ENCODE assay signal across 1 cellular context in the genomic region with DNA sequence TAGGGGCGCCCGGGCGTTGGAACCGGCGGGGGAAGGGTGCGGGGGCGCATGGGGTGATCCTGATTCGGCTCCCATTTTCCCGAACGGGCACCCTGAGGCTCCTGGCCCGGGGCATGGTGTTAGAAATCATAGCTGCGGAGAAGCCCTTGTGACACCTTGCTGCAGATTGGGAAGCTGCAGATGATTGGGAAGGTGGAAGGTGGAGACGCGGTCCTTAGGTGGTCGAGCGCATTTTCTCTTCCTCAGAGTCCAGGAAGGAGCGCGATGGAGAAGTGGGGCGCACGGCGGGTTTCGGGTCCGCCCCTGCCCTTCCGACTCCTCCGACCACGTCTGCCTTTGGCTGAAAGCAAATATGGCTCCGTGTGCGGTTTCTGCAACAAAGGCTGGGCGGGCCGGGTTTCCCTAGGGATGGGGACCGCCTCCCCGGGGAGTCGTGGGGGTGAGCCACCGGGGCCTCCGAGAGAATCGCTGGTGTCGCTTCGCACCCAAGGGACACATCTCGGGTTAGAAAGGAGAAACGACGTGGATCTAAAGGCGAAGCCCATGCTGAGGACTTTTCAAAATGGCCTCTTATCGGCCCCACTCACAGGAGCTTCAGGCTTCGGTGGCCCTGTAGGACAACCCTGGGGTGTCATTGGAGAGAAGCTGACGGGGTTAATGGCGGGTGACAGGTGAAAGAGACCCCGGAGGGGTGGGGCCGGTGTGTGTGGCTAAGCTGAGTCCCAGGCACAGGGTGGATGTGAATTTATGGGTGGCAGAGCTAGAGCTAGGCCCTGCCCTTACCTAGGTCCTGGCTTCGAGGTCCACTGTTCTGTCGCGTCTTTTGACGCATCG.
A peak's percentile ranks its signal among the peaks of the same experiment; 100 is the strongest.
TF ChIP-seq lines count a peak whose summit lies in the region.

No MANE protein-coding gene starts in this region.

TF ChIP-seq in HepG2, 621 proteins besides CTCF, POLR2A, EP300 and RAD21 (continued from another document and continues in another):
- TF ChIP-seq, protein P1, sequence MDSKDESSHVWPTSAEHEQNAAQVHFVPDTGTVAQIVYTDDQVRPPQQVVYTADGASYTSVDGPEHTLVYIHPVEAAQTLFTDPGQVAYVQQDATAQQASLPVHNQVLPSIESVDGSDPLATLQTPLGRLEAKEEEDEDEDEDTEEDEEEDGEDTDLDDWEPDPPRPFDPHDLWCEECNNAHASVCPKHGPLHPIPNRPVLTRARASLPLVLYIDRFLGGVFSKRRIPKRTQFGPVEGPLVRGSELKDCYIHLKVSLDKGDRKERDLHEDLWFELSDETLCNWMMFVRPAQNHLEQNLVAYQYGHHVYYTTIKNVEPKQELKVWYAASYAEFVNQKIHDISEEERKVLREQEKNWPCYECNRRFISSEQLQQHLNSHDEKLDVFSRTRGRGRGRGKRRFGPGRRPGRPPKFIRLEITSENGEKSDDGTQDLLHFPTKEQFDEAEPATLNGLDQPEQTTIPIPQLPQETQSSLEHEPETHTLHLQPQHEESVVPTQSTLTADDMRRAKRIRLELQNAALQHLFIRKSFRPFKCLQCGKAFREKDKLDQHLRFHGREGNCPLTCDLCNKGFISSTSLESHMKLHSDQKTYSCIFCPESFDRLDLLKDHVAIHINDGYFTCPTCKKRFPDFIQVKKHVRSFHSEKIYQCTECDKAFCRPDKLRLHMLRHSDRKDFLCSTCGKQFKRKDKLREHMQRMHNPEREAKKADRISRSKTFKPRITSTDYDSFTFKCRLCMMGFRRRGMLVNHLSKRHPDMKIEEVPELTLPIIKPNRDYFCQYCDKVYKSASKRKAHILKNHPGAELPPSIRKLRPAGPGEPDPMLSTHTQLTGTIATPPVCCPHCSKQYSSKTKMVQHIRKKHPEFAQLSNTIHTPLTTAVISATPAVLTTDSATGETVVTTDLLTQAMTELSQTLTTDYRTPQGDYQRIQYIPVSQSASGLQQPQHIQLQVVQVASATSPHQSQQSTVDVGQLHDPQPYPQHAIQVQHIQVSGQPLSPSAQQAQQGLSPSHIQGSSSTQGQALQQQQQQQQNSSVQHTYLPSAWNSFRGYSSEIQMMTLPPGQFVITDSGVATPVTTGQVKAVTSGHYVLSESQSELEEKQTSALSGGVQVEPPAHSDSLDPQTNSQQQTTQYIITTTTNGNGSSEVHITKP (CRISPR knock-in tag; IDR thresholded peaks at IDR 0.05; ENCODE audit: low read depth): no peak
- TF ChIP-seq, protein P2, sequence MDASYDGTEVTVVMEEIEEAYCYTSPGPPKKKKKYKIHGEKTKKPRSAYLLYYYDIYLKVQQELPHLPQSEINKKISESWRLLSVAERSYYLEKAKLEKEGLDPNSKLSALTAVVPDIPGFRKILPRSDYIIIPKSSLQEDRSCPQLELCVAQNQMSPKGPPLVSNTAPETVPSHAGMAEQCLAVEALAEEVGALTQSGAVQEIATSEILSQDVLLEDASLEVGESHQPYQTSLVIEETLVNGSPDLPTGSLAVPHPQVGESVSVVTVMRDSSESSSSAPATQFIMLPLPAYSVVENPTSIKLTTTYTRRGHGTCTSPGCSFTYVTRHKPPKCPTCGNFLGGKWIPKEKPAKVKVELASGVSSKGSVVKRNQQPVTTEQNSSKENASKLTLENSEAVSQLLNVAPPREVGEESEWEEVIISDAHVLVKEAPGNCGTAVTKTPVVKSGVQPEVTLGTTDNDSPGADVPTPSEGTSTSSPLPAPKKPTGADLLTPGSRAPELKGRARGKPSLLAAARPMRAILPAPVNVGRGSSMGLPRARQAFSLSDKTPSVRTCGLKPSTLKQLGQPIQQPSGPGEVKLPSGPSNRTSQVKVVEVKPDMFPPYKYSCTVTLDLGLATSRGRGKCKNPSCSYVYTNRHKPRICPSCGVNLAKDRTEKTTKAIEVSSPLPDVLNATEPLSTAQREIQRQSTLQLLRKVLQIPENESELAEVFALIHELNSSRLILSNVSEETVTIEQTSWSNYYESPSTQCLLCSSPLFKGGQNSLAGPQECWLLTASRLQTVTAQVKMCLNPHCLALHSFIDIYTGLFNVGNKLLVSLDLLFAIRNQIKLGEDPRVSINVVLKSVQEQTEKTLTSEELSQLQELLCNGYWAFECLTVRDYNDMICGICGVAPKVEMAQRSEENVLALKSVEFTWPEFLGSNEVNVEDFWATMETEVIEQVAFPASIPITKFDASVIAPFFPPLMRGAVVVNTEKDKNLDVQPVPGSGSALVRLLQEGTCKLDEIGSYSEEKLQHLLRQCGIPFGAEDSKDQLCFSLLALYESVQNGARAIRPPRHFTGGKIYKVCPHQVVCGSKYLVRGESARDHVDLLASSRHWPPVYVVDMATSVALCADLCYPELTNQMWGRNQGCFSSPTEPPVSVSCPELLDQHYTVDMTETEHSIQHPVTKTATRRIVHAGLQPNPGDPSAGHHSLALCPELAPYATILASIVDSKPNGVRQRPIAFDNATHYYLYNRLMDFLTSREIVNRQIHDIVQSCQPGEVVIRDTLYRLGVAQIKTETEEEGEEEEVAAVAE (CRISPR knock-in tag; IDR thresholded peaks at IDR 0.05; ENCODE audit: borderline replicate concordance): no peak
- TF ChIP-seq ZBTB8A (CRISPR knock-in tag; IDR thresholded peaks at IDR 0.05; ENCODE audit: borderline replicate concordance, low read depth): no peak
- TF ChIP-seq, protein P3, sequence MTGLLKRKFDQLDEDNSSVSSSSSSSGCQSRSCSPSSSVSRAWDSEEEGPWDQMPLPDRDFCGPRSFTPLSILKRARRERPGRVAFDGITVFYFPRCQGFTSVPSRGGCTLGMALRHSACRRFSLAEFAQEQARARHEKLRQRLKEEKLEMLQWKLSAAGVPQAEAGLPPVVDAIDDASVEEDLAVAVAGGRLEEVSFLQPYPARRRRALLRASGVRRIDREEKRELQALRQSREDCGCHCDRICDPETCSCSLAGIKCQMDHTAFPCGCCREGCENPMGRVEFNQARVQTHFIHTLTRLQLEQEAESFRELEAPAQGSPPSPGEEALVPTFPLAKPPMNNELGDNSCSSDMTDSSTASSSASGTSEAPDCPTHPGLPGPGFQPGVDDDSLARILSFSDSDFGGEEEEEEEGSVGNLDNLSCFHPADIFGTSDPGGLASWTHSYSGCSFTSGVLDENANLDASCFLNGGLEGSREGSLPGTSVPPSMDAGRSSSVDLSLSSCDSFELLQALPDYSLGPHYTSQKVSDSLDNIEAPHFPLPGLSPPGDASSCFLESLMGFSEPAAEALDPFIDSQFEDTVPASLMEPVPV (CRISPR knock-in tag; IDR thresholded peaks at IDR 0.05): no peak
- no peak; the same call in 1 of the 2 replicates for TF ChIP-seq ZNF563 (CRISPR knock-in tag; IDR thresholded peaks at IDR 0.05)
- TF ChIP-seq, protein P4, sequence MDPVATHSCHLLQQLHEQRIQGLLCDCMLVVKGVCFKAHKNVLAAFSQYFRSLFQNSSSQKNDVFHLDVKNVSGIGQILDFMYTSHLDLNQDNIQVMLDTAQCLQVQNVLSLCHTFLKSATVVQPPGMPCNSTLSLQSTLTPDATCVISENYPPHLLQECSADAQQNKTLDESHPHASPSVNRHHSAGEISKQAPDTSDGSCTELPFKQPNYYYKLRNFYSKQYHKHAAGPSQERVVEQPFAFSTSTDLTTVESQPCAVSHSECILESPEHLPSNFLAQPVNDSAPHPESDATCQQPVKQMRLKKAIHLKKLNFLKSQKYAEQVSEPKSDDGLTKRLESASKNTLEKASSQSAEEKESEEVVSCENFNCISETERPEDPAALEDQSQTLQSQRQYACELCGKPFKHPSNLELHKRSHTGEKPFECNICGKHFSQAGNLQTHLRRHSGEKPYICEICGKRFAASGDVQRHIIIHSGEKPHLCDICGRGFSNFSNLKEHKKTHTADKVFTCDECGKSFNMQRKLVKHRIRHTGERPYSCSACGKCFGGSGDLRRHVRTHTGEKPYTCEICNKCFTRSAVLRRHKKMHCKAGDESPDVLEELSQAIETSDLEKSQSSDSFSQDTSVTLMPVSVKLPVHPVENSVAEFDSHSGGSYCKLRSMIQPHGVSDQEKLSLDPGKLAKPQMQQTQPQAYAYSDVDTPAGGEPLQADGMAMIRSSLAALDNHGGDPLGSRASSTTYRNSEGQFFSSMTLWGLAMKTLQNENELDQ (CRISPR knock-in tag; IDR thresholded peaks at IDR 0.05; ENCODE audit: borderline replicate concordance): no peak
- TF ChIP-seq KDM5A (IDR thresholded peaks at IDR 0.05; ENCODE audit: borderline replicate concordance, low read length): no peak
- peak; percentile 18; the same call in 1 of the 2 replicates for TF ChIP-seq ZKSCAN5 (CRISPR knock-in tag; IDR thresholded peaks at IDR 0.05)
- TF ChIP-seq NCOA5 (CRISPR knock-in tag; IDR thresholded peaks at IDR 0.05): no peak
- TF ChIP-seq, protein P5, sequence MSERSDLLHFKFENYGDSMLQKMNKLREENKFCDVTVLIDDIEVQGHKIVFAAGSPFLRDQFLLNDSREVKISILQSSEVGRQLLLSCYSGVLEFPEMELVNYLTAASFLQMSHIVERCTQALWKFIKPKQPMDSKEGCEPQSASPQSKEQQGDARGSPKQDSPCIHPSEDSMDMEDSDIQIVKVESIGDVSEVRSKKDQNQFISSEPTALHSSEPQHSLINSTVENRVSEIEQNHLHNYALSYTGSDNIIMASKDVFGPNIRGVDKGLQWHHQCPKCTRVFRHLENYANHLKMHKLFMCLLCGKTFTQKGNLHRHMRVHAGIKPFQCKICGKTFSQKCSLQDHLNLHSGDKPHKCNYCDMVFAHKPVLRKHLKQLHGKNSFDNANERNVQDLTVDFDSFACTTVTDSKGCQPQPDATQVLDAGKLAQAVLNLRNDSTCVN (CRISPR knock-in tag; IDR thresholded peaks at IDR 0.05; ENCODE audit: borderline replicate concordance): peak; percentile 1; the same call in 1 of the 2 replicates
- TF ChIP-seq NFRKB (IDR thresholded peaks at IDR 0.05): peak; percentile 32; the same call in 1 of the 2 replicates
- TF ChIP-seq, protein P6, sequence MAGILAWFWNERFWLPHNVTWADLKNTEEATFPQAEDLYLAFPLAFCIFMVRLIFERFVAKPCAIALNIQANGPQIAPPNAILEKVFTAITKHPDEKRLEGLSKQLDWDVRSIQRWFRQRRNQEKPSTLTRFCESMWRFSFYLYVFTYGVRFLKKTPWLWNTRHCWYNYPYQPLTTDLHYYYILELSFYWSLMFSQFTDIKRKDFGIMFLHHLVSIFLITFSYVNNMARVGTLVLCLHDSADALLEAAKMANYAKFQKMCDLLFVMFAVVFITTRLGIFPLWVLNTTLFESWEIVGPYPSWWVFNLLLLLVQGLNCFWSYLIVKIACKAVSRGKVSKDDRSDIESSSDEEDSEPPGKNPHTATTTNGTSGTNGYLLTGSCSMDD (CRISPR knock-in tag; IDR thresholded peaks at IDR 0.05): no peak
- TF ChIP-seq, protein P7, sequence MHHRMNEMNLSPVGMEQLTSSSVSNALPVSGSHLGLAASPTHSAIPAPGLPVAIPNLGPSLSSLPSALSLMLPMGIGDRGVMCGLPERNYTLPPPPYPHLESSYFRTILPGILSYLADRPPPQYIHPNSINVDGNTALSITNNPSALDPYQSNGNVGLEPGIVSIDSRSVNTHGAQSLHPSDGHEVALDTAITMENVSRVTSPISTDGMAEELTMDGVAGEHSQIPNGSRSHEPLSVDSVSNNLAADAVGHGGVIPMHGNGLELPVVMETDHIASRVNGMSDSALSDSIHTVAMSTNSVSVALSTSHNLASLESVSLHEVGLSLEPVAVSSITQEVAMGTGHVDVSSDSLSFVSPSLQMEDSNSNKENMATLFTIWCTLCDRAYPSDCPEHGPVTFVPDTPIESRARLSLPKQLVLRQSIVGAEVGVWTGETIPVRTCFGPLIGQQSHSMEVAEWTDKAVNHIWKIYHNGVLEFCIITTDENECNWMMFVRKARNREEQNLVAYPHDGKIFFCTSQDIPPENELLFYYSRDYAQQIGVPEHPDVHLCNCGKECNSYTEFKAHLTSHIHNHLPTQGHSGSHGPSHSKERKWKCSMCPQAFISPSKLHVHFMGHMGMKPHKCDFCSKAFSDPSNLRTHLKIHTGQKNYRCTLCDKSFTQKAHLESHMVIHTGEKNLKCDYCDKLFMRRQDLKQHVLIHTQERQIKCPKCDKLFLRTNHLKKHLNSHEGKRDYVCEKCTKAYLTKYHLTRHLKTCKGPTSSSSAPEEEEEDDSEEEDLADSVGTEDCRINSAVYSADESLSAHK (CRISPR knock-in tag; IDR thresholded peaks at IDR 0.05; ENCODE audit: borderline replicate concordance): no peak
- TF ChIP-seq PITX1 (CRISPR knock-in tag; IDR thresholded peaks at IDR 0.05): no peak; the same call in 1 of the 2 replicates
- TF ChIP-seq FOXA3 (CRISPR knock-in tag; IDR thresholded peaks at IDR 0.05): no peak
- TF ChIP-seq SP1 (IDR thresholded peaks at IDR 0.05): no peak
- no peak for TF ChIP-seq SP1 (CRISPR knock-in tag; IDR thresholded peaks at IDR 0.05)
- no peak for TF ChIP-seq MLLT10 (CRISPR knock-in tag; IDR thresholded peaks at IDR 0.05)
- no peak; the same call in 1 of the 2 replicates for TF ChIP-seq NAIF1 (CRISPR knock-in tag; IDR thresholded peaks at IDR 0.05; ENCODE audit: borderline replicate concordance)
- TF ChIP-seq, protein P8, sequence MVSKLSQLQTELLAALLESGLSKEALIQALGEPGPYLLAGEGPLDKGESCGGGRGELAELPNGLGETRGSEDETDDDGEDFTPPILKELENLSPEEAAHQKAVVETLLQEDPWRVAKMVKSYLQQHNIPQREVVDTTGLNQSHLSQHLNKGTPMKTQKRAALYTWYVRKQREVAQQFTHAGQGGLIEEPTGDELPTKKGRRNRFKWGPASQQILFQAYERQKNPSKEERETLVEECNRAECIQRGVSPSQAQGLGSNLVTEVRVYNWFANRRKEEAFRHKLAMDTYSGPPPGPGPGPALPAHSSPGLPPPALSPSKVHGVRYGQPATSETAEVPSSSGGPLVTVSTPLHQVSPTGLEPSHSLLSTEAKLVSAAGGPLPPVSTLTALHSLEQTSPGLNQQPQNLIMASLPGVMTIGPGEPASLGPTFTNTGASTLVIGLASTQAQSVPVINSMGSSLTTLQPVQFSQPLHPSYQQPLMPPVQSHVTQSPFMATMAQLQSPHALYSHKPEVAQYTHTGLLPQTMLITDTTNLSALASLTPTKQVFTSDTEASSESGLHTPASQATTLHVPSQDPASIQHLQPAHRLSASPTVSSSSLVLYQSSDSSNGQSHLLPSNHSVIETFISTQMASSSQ (IDR thresholded peaks at IDR 0.05; ENCODE audit: low read depth): no peak
- TF ChIP-seq, protein P8 (CRISPR knock-in tag; IDR thresholded peaks at IDR 0.05; ENCODE audit: borderline replicate concordance): no peak
